1 cellular context compared by ENCODE assay signal in genomic region chr17:43881758-43882505, GRCh38.
TF ChIP-seq lines count a peak whose summit lies in the region.

No MANE protein-coding gene starts in this region.

TF ChIP-seq in K562, 482 proteins besides CTCF, POLR2A, EP300 and RAD21:
- TF ChIP-seq RAD51 (IDR thresholded peaks at IDR 0.05; ENCODE audit: borderline replicate concordance, low read depth), result peak; percentile 19; the same call in 1 of the 2 replicates
- TF ChIP-seq ATF3 (IDR thresholded peaks at IDR 0.05), result peak; percentile 22; the same call in 1 of the 2 replicates
- no peak for TF ChIP-seq ATF3 (CRISPR knock-in tag; conservative IDR thresholded peaks at IDR 0.05)
- peak; percentile 21; the same call in 1 of the 2 replicates for TF ChIP-seq USF2 (CRISPR knock-in tag; IDR thresholded peaks at IDR 0.05)
- no peak for TF ChIP-seq CBX2 (IDR thresholded peaks at IDR 0.05; ENCODE audit: insufficient read depth, low read length, poor library complexity, severe bottlenecking)
- TF ChIP-seq, protein P1, sequence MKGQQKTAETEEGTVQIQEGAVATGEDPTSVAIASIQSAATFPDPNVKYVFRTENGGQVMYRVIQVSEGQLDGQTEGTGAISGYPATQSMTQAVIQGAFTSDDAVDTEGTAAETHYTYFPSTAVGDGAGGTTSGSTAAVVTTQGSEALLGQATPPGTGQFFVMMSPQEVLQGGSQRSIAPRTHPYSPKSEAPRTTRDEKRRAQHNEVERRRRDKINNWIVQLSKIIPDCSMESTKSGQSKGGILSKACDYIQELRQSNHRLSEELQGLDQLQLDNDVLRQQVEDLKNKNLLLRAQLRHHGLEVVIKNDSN (CRISPR knock-in tag; IDR thresholded peaks at IDR 0.05), result peak; percentile 8; the same call in 1 of the 2 replicates
- TF ChIP-seq NRF1 (conservative IDR thresholded peaks at IDR 0.05 in 1 of 2, IDR thresholded peaks at IDR 0.05 in 1 of 2), result peak; percentile 92 to 93
- no peak for TF ChIP-seq EWSR1 (IDR thresholded peaks at IDR 0.05; ENCODE audit: borderline replicate concordance, low read depth, partially characterized antibody)
- peak; percentile 38 for TF ChIP-seq MEIS2 (IDR thresholded peaks at IDR 0.05; ENCODE audit: partially characterized antibody)
- TF ChIP-seq ZBTB2 (IDR thresholded peaks at IDR 0.05), result peak; percentile 82; the same call in 1 of the 2 replicates
